Comparison of ENCODE assay signal across 10 cellular contexts in the genomic region with DNA sequence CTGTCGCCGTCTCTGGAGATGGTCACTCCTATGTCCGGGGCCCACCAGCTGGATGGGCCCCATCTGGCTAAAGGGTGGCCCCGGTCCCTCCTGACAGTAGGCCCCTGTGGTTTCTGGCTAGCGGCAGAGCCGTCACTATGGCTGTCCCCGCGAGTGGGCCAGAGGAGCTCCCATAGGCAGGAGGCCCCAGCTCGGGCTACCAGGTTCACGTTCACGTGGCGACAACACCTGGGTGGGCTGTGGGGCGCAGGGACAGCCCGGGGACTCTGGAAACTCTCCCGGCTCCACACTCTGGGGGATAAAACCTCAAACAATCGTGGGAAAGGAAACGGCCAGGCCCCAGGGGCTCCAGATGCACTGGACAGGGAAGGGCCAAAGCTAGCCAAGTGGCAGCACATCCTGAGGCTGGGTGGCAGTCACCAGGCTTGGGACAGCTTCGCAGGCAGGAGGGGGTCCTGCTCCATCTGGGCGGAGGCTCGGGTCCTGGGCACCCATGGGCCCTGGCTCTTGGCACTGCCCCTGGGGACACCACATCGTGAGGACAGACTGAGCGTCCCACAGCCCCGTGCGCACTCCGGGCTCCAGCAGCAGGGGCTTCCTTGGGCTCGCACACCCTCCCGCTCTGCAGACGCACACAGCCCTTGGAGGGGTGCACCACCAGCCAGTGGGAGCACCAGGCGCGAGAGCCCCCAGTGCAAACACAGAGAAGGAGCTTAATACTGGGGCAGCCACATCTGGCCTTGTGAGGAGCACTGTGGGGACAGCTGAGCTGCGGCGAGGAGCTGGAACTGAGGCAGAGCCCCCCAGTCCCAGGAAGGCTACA. TPM values are rescaled to one million over a fixed set of nuclear protein-coding genes. Genes with fewer than 3 reads are reported as not detected.
DNase-seq lines count a peak whose midpoint lies in the region; ATAC-seq, FAIRE-seq and TF ChIP-seq lines count a peak whose summit lies in the region.
"Had no signal": no experiment of that assay in that cellular context is flagged by ENCODE, and none has a peak within 500 bp of the region (broad histone marks: within the 10 kb centered on the region; RNA-seq: fewer than 3 reads in every experiment).

No MANE protein-coding gene starts in this region.

- H3K27me3 Mint-ChIP-seq in activated B cell treated with CpG ODN at 0.5 μM for 24 hours, result no peaks in the 10 kb centered on the region
- peaks cover 6% of the 10 kb centered on the region for H3K27me3 Mint-ChIP-seq in GM23338 (ENCODE audit: insufficient read depth, low read depth, poor library complexity)
- H3K27me3 Mint-ChIP-seq in Caco-2 (ENCODE audit: insufficient read depth, unreplicated experiment), result no peaks in the 10 kb centered on the region

- no peaks in the 10 kb centered on the region for H3K27me3 ChIP-seq in dorsolateral prefrontal cortex
- no peaks in the 10 kb centered on the region for H3K27me3 ChIP-seq in small intestine (ENCODE audit: control insufficient read depth in 2 of 2, insufficient read depth in 2 of 2, low read length in 2 of 2)
- no peaks in the 10 kb centered on the region for H3K27me3 ChIP-seq in GM23338 (ENCODE audit: insufficient read depth)
- no peaks in the 10 kb centered on the region for H3K27me3 ChIP-seq in Caco-2 (replicated peaks; ENCODE audit: control insufficient read depth, insufficient read depth, low read length)

- peak overlapping the region; percentile 86 for H3K27ac Mint-ChIP-seq in activated B cell treated with CpG ODN at 0.5 μM for 24 hours
- no peak overlapping the region for H3K27ac Mint-ChIP-seq in GM23338
- no peak overlapping the region for H3K27ac Mint-ChIP-seq in Caco-2 (ENCODE audit: unreplicated experiment)

- peaks cover 5% of the 10 kb centered on the region; the same call in 1 of the 2 replicates for H4K20me1 ChIP-seq in GM23338 (replicated peaks; ENCODE audit: insufficient read depth)

- no peak for FAIRE-seq in small intestine (lab: Jason Lieb, UNC)
- FAIRE-seq: G401.6 had no signal

- no peak for TF ChIP-seq CTCF in HEK293 (tag by site-specific recombination; IDR thresholded peaks at IDR 0.05)
- no peak for TF ChIP-seq CTCF in activated B cell treated with CpG ODN at 0.5 μM for 24 hours (IDR thresholded peaks at IDR 0.05)
- no peak for TF ChIP-seq CTCF in dorsolateral prefrontal cortex (IDR thresholded peaks at IDR 0.05 in 54 of 56, conservative IDR thresholded peaks at IDR 0.05 in 2 of 56; ENCODE audit: low read depth in 1 of 56, partially characterized antibody in 56 of 56)
- no peak for TF ChIP-seq CTCF in GM23338 (conservative IDR thresholded peaks at IDR 0.05; ENCODE audit: low read depth in 2 of 2)
- TF ChIP-seq CTCF in Caco-2 (IDR thresholded peaks at IDR 0.05; ENCODE audit: insufficient read depth in 1 of 2, low read depth in 1 of 2, low read length in 1 of 2, severe bottlenecking in 1 of 2, unreplicated experiment in 1 of 2), result no peak

- H3K4me3 ChIP-seq in HEK293 (ENCODE audit: low read depth, low read length), result no peak overlapping the region
- H3K4me3 ChIP-seq in dorsolateral prefrontal cortex, result peak overlapping the region in 13 of 59 donors; percentile 0 to 100 (median 10)
- peak overlapping the region; percentile 26 to 42 for H3K4me3 ChIP-seq in small intestine (ENCODE audit: low read depth in 1 of 2, low read length in 2 of 2)
- H3K4me3 ChIP-seq in GM23338, result no peak overlapping the region
- no peak overlapping the region for H3K4me3 ChIP-seq in Caco-2 (ENCODE audit: low read depth, low read length)

- CTCF ChIA-PET in HEK293 (lab: Yijun Ruan, JAX) (interaction anchor here (0.5 to 1.3 kb wide), 3 partner anchors 17 to 49 kb away, joined by 3 to 5 read pairs (median 4); no protein-coding TSS in a partner anchor), activated B cell treated with CpG ODN at 0.5 μM for 24 hours (lab: Charles Lee) (interaction anchor here (0.6 to 2.9 kb wide), 2 partner anchors 15 to 35 kb away, joined by 3 to 17 read pairs; a partner anchor contains a TSS), Caco-2 (lab: Charles Lee) (interaction anchor here (1.0 kb wide), 1 partner anchor 36 kb away, joined by 3 read pairs; no protein-coding TSS in a partner anchor)

- ATAC-seq in activated B cell treated with CpG ODN at 0.5 μM for 24 hours (ENCODE audit: low read depth) (no peak), HG02623 (IDR thresholded peaks at IDR 0.05; ENCODE audit: unreplicated experiment) (no peak), GM23338 (no peak)

- intact Hi-C loops in activated B cell treated with CpG ODN at 0.5 μM for 24 hours (cut with micrococcal nuclease), result loop anchor here (1.0 to 5.0 kb wide), 9 partner anchors 9 to 834 kb away; a partner anchor contains a TSS
- intact Hi-C loops in dorsolateral prefrontal cortex (cut with DNase I), result no loop called here
- intact Hi-C loops in Caco-2 (cut with micrococcal nuclease; ENCODE audit: unreplicated experiment), result no loop called here

- H3K36me3 Mint-ChIP-seq in activated B cell treated with CpG ODN at 0.5 μM for 24 hours (ENCODE audit: low read depth), result peaks cover 19% of the 10 kb centered on the region
- no peaks in the 10 kb centered on the region; the same call in 2 of the 3 replicates for H3K36me3 Mint-ChIP-seq in GM23338 (ENCODE audit: low read depth)
- peaks cover 13% of the 10 kb centered on the region for H3K36me3 Mint-ChIP-seq in Caco-2 (ENCODE audit: insufficient read depth, unreplicated experiment)

- H3K4me1 Mint-ChIP-seq in activated B cell treated with CpG ODN at 0.5 μM for 24 hours, result peaks cover 73% of the 10 kb centered on the region
- H3K4me1 Mint-ChIP-seq in GM23338, result peaks cover 12% of the 10 kb centered on the region
- no peaks in the 10 kb centered on the region for H3K4me1 Mint-ChIP-seq in Caco-2 (ENCODE audit: low read depth, unreplicated experiment)

- no peaks in the 10 kb centered on the region for H3K9me3 ChIP-seq in HEK293 (ENCODE audit: control insufficient read depth, insufficient read depth, low read depth, low read length)
- no peaks in the 10 kb centered on the region for H3K9me3 ChIP-seq in small intestine (ENCODE audit: control insufficient read depth, low read depth)
- H3K9me3 ChIP-seq in Caco-2, result no peaks in the 10 kb centered on the region

- H3K36me3 ChIP-seq in HEK293 (ENCODE audit: control insufficient read depth in 2 of 2, insufficient read depth in 1 of 2, low read length in 2 of 2), result peaks cover 0 to 45% of the 10 kb centered on the region in 2 experiments; a peak in 2 of 3 replicates
- H3K36me3 ChIP-seq in small intestine (ENCODE audit: control insufficient read depth in 2 of 2, insufficient read depth in 2 of 2, low read length in 2 of 2), result peaks cover 4% of the 10 kb centered on the region in 2 donors
- no peaks in the 10 kb centered on the region for H3K36me3 ChIP-seq in GM23338 (ENCODE audit: insufficient read depth)
- H3K36me3 ChIP-seq in Caco-2 (ENCODE audit: control insufficient read depth, insufficient read depth, low read length), result peaks cover 2% of the 10 kb centered on the region; the same call in 1 of the 2 replicates

- no peaks in the 10 kb centered on the region for H3F3A ChIP-seq in GM23338 (replicated peaks; ENCODE audit: low read depth)

- WGBS in small intestine, 3 donors, result 63 to 87% (median 71%) methylated on average over 31 to 32 of the region's 32 CpGs

- no peak overlapping the region for H3K4me2 ChIP-seq in GM23338

- POLR2A ChIA-PET in HEK293 (lab: Yijun Ruan, JAX), result no interaction called here
- POLR2A ChIA-PET in activated B cell treated with CpG ODN at 0.5 μM for 24 hours (lab: Charles Lee), result interaction anchor here (0.8 to 4.5 kb wide), 8 partner anchors 9 to 131 kb away, joined by 3 to 49 read pairs (median 5); a partner anchor contains a TSS
- POLR2A ChIA-PET in Caco-2 (lab: Charles Lee), result no interaction called here

- H3K79me2 ChIP-seq in GM23338 (replicated peaks; ENCODE audit: insufficient read depth), result peaks cover 22% of the 10 kb centered on the region

- no peak overlapping the region for H2AFZ ChIP-seq in GM23338

- no TSS peak for BruUV-seq in Caco-2 (replicated peaks; lab: Mats Ljungman, UMichigan)

- no peaks in the 10 kb centered on the region for H3K9me3 Mint-ChIP-seq in activated B cell treated with CpG ODN at 0.5 μM for 24 hours
- no peaks in the 10 kb centered on the region for H3K9me3 Mint-ChIP-seq in GM23338
- H3K9me3 Mint-ChIP-seq in Caco-2 (ENCODE audit: unreplicated experiment), result no peaks in the 10 kb centered on the region

- H3K4me3 Mint-ChIP-seq in activated B cell treated with CpG ODN at 0.5 μM for 24 hours, result peak overlapping the region; percentile 81
- no peak overlapping the region for H3K4me3 Mint-ChIP-seq in GM23338
- H3K4me3 Mint-ChIP-seq in Caco-2 (ENCODE audit: unreplicated experiment), result no peak overlapping the region

- no peaks in the 10 kb centered on the region for H3K9me2 ChIP-seq in GM23338 (ENCODE audit: insufficient read depth)

- DNase-seq in activated B cell treated with CpG ODN at 0.5 μM for 24 hours (no peak), dorsolateral prefrontal cortex (no peak), small intestine (no peak), HUDEP-2 (lab: John Stamatoyannopoulos, UW; ENCODE audit: unreplicated experiment in 76 of 76) (no peak), GM23338 (ENCODE audit: low spot score) (no peak), Caco-2 (no peak)
- DNase-seq: NCI-H1105 had no signal

- H3K27ac ChIP-seq in HEK293 (ENCODE audit: extremely low read depth, low read depth, low read length) (no peak overlapping the region), dorsolateral prefrontal cortex (peak overlapping the region in 52 of 59 donors; percentile 3 to 91 (median 78)), small intestine (ENCODE audit: low read depth in 1 of 2, low read length in 1 of 2) (peak overlapping the region; percentile 81 to 91), GM23338 (ENCODE audit: low read depth) (no peak overlapping the region)

- H3K4me1 ChIP-seq in HEK293 (ENCODE audit: control insufficient read depth, insufficient read depth, low read length) (no peaks in the 10 kb centered on the region), small intestine (ENCODE audit: control insufficient read depth in 2 of 2, insufficient read depth in 1 of 2, low read depth in 1 of 2, low read length in 1 of 2) (no peaks in the 10 kb centered on the region), GM23338 (ENCODE audit: insufficient read depth) (no peaks in the 10 kb centered on the region), Caco-2 (peaks cover 9% of the 10 kb centered on the region; the same call in 1 of the 2 replicates)

RNA-seq across cellular contexts. Expression of a gene that starts 4.5 kb away (rescaled TPM):
- 31.0 and 45.3 TPM in 2 replicates for total RNA-seq in activated B cell treated with CpG ODN at 0.5 μM for 24 hours
- 10 to 100 TPM; 15.1 to 52.4 (median 24.8) TPM for total RNA-seq in dorsolateral prefrontal cortex
- polyA plus RNA-seq in small intestine, result 10 to 100 TPM in 2 of 3 donors, 1 to 10 TPM in 1; 9.2 to 15.1 (median 13.5) TPM
- total RNA-seq in GM23338 (2014; rRNA removed; shearing (Covaris generic)), result 39.6 and 43.4 TPM in 2 replicates
- polyA plus RNA-seq in GM23338 (2016; fragmentation: Nextera tagmentation; extraction: Ambion mirVana), result 24.9 and 27.8 TPM in 2 replicates
- total RNA-seq in Caco-2 (2022), result 37.3 and 40.4 TPM in 2 replicates

RNA-seq across cellular contexts. Expression of a gene that starts 4.6 kb away (rescaled TPM):
- total RNA-seq in activated B cell treated with CpG ODN at 0.5 μM for 24 hours (28.8 and 36.7 TPM in 2 replicates), dorsolateral prefrontal cortex (10 to 100 TPM; 14.1 to 40.3 (median 24.0) TPM), Caco-2 (2022) (44.3 and 54.9 TPM in 2 replicates)
- polyA plus RNA-seq in small intestine (10 to 100 TPM; 10.1 to 15.0 (median 12.4) TPM), GM23338 (2016; fragmentation: Nextera tagmentation; extraction: Ambion mirVana) (25.7 and 33.6 TPM in 2 replicates)
- 15.4 and 22.3 TPM in 2 replicates for total RNA-seq in GM23338 (2014; rRNA removed; shearing (Covaris generic))

RNA-seq across cellular contexts. Expression of a gene that starts 15.4 kb away (rescaled TPM):
- total RNA-seq in activated B cell treated with CpG ODN at 0.5 μM for 24 hours (1.5 and 2.7 TPM in 2 replicates), dorsolateral prefrontal cortex (1 to 10 TPM in 49 of 120 experiments, under 1 TPM in 62, not detected in 9; 0.26 to 2.6 (median 0.90) TPM), Caco-2 (2022) (3.5 TPM in 2 replicates)
- polyA plus RNA-seq in small intestine (1 to 10 TPM in 1 of 3 donors, under 1 TPM in 2; 0.45 to 3.2 (median 0.72) TPM), GM23338 (2016; fragmentation: Nextera tagmentation; extraction: Ambion mirVana) (10.0 and 10.3 TPM in 2 replicates)
- total RNA-seq in GM23338 (2014; rRNA removed; shearing (Covaris generic)), result 19.2 and 19.4 TPM in 2 replicates

RNA-seq across cellular contexts. Expression of a gene that starts 38.9 kb away (rescaled TPM):
- total RNA-seq in activated B cell treated with CpG ODN at 0.5 μM for 24 hours (115 and 140 TPM in 2 replicates), dorsolateral prefrontal cortex (100 to 1,000 TPM in 5 of 120 experiments, 10 to 100 TPM in 115; 44.3 to 110 (median 70.6) TPM), Caco-2 (2022) (127 and 141 TPM in 2 replicates)
- polyA plus RNA-seq in small intestine (100 to 1,000 TPM in 1 of 3 donors, 10 to 100 TPM in 2; 28.4 to 115 (median 40.3) TPM), GM23338 (2016; fragmentation: Nextera tagmentation; extraction: Ambion mirVana) (94.2 and 95.3 TPM in 2 replicates)
- 144 and 149 TPM in 2 replicates for total RNA-seq in GM23338 (2014; rRNA removed; shearing (Covaris generic))

RNA-seq across cellular contexts. Expression of a gene that starts 50.9 kb away (rescaled TPM):
- 432 and 456 TPM in 2 replicates for total RNA-seq in activated B cell treated with CpG ODN at 0.5 μM for 24 hours
- 10 to 100 TPM in 119 of 120 experiments, 1 to 10 TPM in 1; 8.7 to 94.0 (median 30.1) TPM for total RNA-seq in dorsolateral prefrontal cortex
- polyA plus RNA-seq in small intestine, result 100 to 1,000 TPM in 2 of 3 donors, 10 to 100 TPM in 1; 61.1 to 320 (median 140) TPM
- 228 and 275 TPM in 2 replicates for total RNA-seq in GM23338 (2014; rRNA removed; shearing (Covaris generic))
- 281 and 285 TPM in 2 replicates for polyA plus RNA-seq in GM23338 (2016; fragmentation: Nextera tagmentation; extraction: Ambion mirVana)
- total RNA-seq in Caco-2 (2022), result 351 and 377 TPM in 2 replicates

Comparison
In these comparisons a context has a peak if more than half of its experiments do, and no peak if none do; other contexts are left out.
1. H3K27ac ChIP-seq: peak in dorsolateral prefrontal cortex (52 of 59) and small intestine (2 of 2); none in HEK293 (single experiment) and GM23338 (single experiment).
2. H3K4me3 ChIP-seq: peak in small intestine (2 of 2); none in HEK293 (single experiment), GM23338 (single experiment) and Caco-2 (single experiment).